ENCODE assay signal across 1 cellular context in the genomic region with DNA sequence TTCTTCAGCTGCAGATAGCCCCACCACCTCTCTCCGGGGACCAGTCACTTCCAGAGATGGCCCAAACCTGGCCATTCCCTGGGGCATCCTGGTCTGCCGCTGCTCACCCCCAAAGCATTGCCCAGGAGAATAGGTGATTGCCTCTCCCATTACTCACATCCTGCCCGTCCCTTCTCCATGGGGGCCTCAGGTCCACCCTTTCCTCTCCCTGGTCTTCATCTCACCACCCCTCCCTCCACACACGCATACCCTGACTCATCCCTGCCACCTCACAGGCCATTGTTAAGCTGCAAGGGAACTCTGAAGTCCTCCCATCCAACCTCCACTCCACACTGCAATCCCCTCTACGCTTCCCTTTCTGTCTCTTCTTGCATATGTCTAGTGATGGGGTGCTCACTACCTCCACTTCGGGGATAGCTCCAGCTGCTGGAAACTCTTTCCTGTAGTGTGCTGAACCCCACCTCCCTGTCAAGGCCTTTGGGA.
A peak's percentile ranks its signal among the peaks of the same experiment; 100 is the strongest.
TF ChIP-seq lines count a peak whose summit lies in the region.

A gene with protein sequence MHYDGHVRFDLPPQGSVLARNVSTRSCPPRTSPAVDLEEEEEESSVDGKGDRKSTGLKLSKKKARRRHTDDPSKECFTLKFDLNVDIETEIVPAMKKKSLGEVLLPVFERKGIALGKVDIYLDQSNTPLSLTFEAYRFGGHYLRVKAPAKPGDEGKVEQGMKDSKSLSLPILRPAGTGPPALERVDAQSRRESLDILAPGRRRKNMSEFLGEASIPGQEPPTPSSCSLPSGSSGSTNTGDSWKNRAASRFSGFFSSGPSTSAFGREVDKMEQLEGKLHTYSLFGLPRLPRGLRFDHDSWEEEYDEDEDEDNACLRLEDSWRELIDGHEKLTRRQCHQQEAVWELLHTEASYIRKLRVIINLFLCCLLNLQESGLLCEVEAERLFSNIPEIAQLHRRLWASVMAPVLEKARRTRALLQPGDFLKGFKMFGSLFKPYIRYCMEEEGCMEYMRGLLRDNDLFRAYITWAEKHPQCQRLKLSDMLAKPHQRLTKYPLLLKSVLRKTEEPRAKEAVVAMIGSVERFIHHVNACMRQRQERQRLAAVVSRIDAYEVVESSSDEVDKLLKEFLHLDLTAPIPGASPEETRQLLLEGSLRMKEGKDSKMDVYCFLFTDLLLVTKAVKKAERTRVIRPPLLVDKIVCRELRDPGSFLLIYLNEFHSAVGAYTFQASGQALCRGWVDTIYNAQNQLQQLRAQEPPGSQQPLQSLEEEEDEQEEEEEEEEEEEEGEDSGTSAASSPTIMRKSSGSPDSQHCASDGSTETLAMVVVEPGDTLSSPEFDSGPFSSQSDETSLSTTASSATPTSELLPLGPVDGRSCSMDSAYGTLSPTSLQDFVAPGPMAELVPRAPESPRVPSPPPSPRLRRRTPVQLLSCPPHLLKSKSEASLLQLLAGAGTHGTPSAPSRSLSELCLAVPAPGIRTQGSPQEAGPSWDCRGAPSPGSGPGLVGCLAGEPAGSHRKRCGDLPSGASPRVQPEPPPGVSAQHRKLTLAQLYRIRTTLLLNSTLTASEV (minus strand): TSS at position 188 of the 483 bp plus-strand sequence. CDS start 14,096 bp downstream, outside the sequence.

TF ChIP-seq in HepG2, 621 proteins besides CTCF, POLR2A, EP300 and RAD21 (continued from another document):
- TF ChIP-seq, protein P1, sequence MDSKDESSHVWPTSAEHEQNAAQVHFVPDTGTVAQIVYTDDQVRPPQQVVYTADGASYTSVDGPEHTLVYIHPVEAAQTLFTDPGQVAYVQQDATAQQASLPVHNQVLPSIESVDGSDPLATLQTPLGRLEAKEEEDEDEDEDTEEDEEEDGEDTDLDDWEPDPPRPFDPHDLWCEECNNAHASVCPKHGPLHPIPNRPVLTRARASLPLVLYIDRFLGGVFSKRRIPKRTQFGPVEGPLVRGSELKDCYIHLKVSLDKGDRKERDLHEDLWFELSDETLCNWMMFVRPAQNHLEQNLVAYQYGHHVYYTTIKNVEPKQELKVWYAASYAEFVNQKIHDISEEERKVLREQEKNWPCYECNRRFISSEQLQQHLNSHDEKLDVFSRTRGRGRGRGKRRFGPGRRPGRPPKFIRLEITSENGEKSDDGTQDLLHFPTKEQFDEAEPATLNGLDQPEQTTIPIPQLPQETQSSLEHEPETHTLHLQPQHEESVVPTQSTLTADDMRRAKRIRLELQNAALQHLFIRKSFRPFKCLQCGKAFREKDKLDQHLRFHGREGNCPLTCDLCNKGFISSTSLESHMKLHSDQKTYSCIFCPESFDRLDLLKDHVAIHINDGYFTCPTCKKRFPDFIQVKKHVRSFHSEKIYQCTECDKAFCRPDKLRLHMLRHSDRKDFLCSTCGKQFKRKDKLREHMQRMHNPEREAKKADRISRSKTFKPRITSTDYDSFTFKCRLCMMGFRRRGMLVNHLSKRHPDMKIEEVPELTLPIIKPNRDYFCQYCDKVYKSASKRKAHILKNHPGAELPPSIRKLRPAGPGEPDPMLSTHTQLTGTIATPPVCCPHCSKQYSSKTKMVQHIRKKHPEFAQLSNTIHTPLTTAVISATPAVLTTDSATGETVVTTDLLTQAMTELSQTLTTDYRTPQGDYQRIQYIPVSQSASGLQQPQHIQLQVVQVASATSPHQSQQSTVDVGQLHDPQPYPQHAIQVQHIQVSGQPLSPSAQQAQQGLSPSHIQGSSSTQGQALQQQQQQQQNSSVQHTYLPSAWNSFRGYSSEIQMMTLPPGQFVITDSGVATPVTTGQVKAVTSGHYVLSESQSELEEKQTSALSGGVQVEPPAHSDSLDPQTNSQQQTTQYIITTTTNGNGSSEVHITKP (CRISPR knock-in tag; IDR thresholded peaks at IDR 0.05; ENCODE audit: low read depth) = peak; percentile 23; the same call in 1 of the 2 replicates
- TF ChIP-seq, protein P2, sequence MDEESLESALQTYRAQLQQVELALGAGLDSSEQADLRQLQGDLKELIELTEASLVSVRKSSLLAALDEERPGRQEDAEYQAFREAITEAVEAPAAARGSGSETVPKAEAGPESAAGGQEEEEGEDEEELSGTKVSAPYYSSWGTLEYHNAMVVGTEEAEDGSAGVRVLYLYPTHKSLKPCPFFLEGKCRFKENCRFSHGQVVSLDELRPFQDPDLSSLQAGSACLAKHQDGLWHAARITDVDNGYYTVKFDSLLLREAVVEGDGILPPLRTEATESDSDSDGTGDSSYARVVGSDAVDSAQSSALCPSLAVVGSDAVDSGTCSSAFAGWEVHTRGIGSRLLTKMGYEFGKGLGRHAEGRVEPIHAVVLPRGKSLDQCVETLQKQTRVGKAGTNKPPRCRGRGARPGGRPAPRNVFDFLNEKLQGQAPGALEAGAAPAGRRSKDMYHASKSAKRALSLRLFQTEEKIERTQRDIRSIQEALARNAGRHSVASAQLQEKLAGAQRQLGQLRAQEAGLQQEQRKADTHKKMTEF (CRISPR knock-in tag; IDR thresholded peaks at IDR 0.05) = no peak
- TF ChIP-seq ZNF652 (CRISPR knock-in tag; IDR thresholded peaks at IDR 0.05; ENCODE audit: borderline replicate concordance, low read depth) (peak; percentile 24; the same call in 1 of the 2 replicates), SOX5 (CRISPR knock-in tag; IDR thresholded peaks at IDR 0.05; ENCODE audit: borderline replicate concordance) (0 out of 2 replicates have a peak, but pooled peaks have one; percentile 21), XRCC5 (optimal IDR thresholded peaks at IDR 0.05; ENCODE audit: low read length) (peak; percentile 32), ZNF263 (CRISPR knock-in tag; IDR thresholded peaks at IDR 0.05) (peak; percentile 95), SAP130 (CRISPR knock-in tag; IDR thresholded peaks at IDR 0.05; ENCODE audit: low read depth) (peak; percentile 39; the same call in 1 of the 2 replicates), ZC3H4 (CRISPR knock-in tag; IDR thresholded peaks at IDR 0.05; ENCODE audit: borderline replicate concordance) (0 out of 2 replicates have a peak, but pooled peaks have one; percentile 32), ZNF792 (CRISPR knock-in tag; IDR thresholded peaks at IDR 0.05) (0 out of 2 replicates have a peak, but pooled peaks have one; percentile 10), MIER2 (CRISPR knock-in tag; IDR thresholded peaks at IDR 0.05) (no peak), ZMYM3 (CRISPR knock-in tag; IDR thresholded peaks at IDR 0.05) (0 out of 2 replicates have a peak, but pooled peaks have one; percentile 35), ZNF230 (CRISPR knock-in tag; IDR thresholded peaks at IDR 0.05) (0 out of 2 replicates have a peak, but pooled peaks have one; percentile 46)
- TF ChIP-seq, protein P3, sequence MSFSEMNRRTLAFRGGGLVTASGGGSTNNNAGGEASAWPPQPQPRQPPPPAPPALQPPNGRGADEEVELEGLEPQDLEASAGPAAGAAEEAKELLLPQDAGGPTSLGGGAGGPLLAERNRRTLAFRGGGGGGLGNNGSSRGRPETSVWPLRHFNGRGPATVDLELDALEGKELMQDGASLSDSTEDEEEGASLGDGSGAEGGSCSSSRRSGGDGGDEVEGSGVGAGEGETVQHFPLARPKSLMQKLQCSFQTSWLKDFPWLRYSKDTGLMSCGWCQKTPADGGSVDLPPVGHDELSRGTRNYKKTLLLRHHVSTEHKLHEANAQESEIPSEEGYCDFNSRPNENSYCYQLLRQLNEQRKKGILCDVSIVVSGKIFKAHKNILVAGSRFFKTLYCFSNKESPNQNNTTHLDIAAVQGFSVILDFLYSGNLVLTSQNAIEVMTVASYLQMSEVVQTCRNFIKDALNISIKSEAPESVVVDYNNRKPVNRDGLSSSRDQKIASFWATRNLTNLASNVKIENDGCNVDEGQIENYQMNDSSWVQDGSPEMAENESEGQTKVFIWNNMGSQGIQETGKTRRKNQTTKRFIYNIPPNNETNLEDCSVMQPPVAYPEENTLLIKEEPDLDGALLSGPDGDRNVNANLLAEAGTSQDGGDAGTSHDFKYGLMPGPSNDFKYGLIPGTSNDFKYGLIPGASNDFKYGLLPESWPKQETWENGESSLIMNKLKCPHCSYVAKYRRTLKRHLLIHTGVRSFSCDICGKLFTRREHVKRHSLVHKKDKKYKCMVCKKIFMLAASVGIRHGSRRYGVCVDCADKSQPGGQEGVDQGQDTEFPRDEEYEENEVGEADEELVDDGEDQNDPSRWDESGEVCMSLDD (CRISPR knock-in tag; IDR thresholded peaks at IDR 0.05; ENCODE audit: borderline replicate concordance) = no peak
- TF ChIP-seq, protein P4, sequence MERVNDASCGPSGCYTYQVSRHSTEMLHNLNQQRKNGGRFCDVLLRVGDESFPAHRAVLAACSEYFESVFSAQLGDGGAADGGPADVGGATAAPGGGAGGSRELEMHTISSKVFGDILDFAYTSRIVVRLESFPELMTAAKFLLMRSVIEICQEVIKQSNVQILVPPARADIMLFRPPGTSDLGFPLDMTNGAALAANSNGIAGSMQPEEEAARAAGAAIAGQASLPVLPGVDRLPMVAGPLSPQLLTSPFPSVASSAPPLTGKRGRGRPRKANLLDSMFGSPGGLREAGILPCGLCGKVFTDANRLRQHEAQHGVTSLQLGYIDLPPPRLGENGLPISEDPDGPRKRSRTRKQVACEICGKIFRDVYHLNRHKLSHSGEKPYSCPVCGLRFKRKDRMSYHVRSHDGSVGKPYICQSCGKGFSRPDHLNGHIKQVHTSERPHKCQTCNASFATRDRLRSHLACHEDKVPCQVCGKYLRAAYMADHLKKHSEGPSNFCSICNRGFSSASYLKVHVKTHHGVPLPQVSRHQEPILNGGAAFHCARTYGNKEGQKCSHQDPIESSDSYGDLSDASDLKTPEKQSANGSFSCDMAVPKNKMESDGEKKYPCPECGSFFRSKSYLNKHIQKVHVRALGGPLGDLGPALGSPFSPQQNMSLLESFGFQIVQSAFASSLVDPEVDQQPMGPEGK (CRISPR knock-in tag; IDR thresholded peaks at IDR 0.05) = 0 out of 2 replicates have a peak, but pooled peaks have one; percentile 32
